In the genomic region with DNA sequence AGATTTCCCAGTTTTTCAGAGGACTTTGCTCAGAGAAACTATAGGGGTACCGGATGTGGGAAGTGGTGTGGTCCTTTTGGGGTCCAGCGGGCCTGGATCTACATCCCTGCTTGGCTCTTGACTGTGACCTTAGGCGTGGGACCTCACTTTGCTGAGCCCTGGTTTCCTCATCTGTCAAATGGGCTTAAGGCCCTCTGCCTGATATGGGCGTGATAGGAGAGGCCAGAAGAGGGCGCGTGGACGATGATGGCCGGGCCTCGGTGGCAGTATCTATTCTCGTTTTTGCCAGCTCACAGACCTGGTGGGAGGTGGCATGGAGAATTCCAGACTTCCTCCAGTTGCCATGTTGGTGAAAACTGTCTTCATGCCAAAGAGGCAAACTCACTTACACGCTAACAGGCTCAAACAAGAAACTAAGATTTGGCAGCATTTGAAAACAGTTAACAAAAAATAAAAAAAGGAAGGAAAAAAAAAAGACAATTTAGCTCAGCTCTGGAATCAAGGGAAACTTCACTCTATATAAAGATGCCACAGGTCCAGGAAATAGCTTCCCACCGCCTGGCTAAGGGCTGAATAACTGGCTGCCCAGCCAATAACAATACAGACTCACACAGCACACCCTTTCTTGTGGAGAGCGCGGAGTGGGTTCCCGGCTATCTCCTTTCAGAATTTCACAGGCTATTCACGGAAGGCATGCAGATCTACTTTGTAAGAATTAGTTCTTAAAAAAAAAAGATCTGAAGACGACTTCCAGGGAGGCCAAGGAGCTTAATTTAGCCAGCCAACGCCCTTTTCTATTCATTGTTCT, we compare ENCODE assay signal across 8 cellular contexts. TPM values are rescaled to one million over a fixed set of nuclear protein-coding genes. Genes with fewer than 3 reads are reported as not detected.
DNase-seq lines count a peak whose midpoint lies in the region; ATAC-seq and TF ChIP-seq lines count a peak whose summit lies in the region.

No MANE protein-coding gene starts in this region.

- CTCF ChIA-PET in T-cell (lab: Charles Lee), result interaction anchor here in 1 of 2 donors (1.2 kb wide), 1 partner anchor 248 kb away, joined by 5 read pairs; no protein-coding TSS in a partner anchor

- no peaks in the 10 kb centered on the region for H3K36me3 ChIP-seq in GM06990 (ENCODE audit: control insufficient read depth, insufficient read depth, low read length)

- H3K27me3 Mint-ChIP-seq in T-cell (peaks cover 19 to 36% of the 10 kb centered on the region in 2 donors), neural crest cell (ENCODE audit: low read depth) (no peaks in the 10 kb centered on the region)

- peaks cover 3% of the 10 kb centered on the region; the same call in 1 of the 2 replicates for H3K27me3 ChIP-seq in GM06990 (replicated peaks; ENCODE audit: control insufficient read depth, insufficient read depth, low read length)

- H3K36me3 Mint-ChIP-seq in T-cell (no peaks in the 10 kb centered on the region), neural crest cell (ENCODE audit: low read depth) (peaks cover 5% of the 10 kb centered on the region)

- TF ChIP-seq CTCF in GM06990 (IDR thresholded peaks at IDR 0.05; ENCODE audit: insufficient read depth, low read length, poor library complexity, severe bottlenecking), result peak; percentile 43
- no peak for TF ChIP-seq CTCF in fibroblast of the aortic adventitia (IDR thresholded peaks at IDR 0.05; ENCODE audit: insufficient read depth, low read length)
- TF ChIP-seq CTCF in neural crest cell (conservative IDR thresholded peaks at IDR 0.05), result no peak
- TF ChIP-seq CTCF in GM13977 (IDR thresholded peaks at IDR 0.05; ENCODE audit: extremely low read depth, insufficient read depth, missing control alignments), result no peak

- peak overlapping the region in 1 of 2 donors; percentile 31 for H3K27ac Mint-ChIP-seq in T-cell
- H3K27ac Mint-ChIP-seq in neural crest cell (ENCODE audit: unreplicated experiment), result peak overlapping the region; percentile 32

- POLR2A ChIA-PET in T-cell (lab: Charles Lee), result no interaction called here

- H3K4me3 ChIP-seq in GM06990 (replicated peaks; ENCODE audit: low read depth, low read length) (no peak overlapping the region), fibroblast of the aortic adventitia (ENCODE audit: low read depth, low read length) (peak overlapping the region; percentile 99)

- H3K4me3 Mint-ChIP-seq in T-cell (peak overlapping the region; percentile 54 to 75 (median 73)), neural crest cell (peak overlapping the region; percentile 91)

- H3K4me1 Mint-ChIP-seq in T-cell (peaks cover 11 to 13% (median 12%) of the 10 kb centered on the region in 3 donors), neural crest cell (peaks cover 59% of the 10 kb centered on the region)

- no peak for ATAC-seq in T-cell (replicated peaks in 1 of 4)

- H3K9me3 Mint-ChIP-seq in T-cell (no peaks in the 10 kb centered on the region), neural crest cell (no peaks in the 10 kb centered on the region)

- DNase-seq in GM06990 (ENCODE audit: extremely low read depth, insufficient read length) (no peak), T-cell (no peak), fibroblast of the aortic adventitia (ENCODE audit: low read depth) (peak; percentile 90), neural crest cell (ENCODE audit: low read depth, low spot score) (no peak), GM13977 (ENCODE audit: low spot score) (no peak), SKM-1 (lab: John Stamatoyannopoulos, UW; ENCODE audit: unreplicated experiment) (no peak), kidney glomerular epithelial cell (lab: John Stamatoyannopoulos, UW) (no peak)
- DNase-seq in activated naive CD4-positive, alpha-beta T cell treated with Interleukin-2 at 50 U/mL for 16 hours, result no peak

- in situ Hi-C loops in GM13977 (cut with MboI; ENCODE audit: low pct_unique_long_range_greater_than_20kb, low sequenced_read_pairs, unreplicated experiment), result no loop called here

RNA-seq across cellular contexts. Expression of a gene that starts 1.7 kb away (rescaled TPM):
- under 1 TPM; 0.15 to 0.69 (median 0.38) TPM for total RNA-seq in T-cell
- total RNA-seq in fibroblast of the aortic adventitia (ENCODE audit: low replicate concordance), result 25.3 and 46.7 TPM in 2 replicates
- total RNA-seq in neural crest cell, result 86.1 and 89.1 TPM in 2 replicates

Comparison
In these comparisons a context has a peak if more than half of its experiments do, and no peak if none do; other contexts are left out.
1. RNA of a gene that starts 1.7 kb away (total RNA-seq): 86.1 to 89.1 TPM in neural crest cell and 25.3 to 46.7 TPM in fibroblast of the aortic adventitia; 0.15 to 0.69 TPM in T-cell; every median in the first group is over 10 times any median in the second.